Comparison of ENCODE assay signal across 8 cellular contexts in the genomic region with DNA sequence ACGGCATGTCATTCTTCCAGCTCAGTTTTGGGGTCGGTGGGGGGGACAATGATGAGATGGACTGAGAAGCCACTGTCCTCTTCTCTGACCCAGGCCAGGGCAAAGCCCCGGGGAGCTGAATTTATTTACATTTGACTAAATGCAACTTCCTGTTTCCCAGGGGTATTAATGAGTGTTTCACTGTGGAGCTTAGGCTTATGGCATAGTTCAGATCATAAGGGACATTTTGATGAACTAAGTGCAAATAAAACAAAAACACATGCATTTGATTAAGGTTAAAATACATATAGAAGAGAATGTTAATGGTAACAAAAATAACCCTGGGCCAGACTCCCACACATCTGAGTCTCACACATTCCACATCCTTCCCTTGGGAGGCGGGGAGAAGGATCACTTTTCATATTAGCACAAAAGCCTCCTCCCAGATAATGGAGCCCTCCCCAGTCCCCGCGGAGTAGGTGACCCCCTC.
DNase-seq lines count a peak whose midpoint lies in the region; ATAC-seq and TF ChIP-seq lines count a peak whose summit lies in the region.

No MANE protein-coding gene starts in this region.

- peak overlapping the region; percentile 67 to 99 (median 95); a peak in 6 of 7 replicates for H3K27ac Mint-ChIP-seq in H9
- peak overlapping the region; percentile 62 for H3K27ac Mint-ChIP-seq in activated naive CD8-positive, alpha-beta T cell treated with anti-CD3 and anti-CD28 coated beads, Interleukin-2, amount 10 ng/mL, durations not matched to agents 7 days and 5 days

- H3K4me3 Mint-ChIP-seq in H9, result peak overlapping the region; percentile 29 to 65; a peak in 3 of 5 replicates
- peak overlapping the region; percentile 68 for H3K4me3 Mint-ChIP-seq in activated naive CD8-positive, alpha-beta T cell treated with anti-CD3 and anti-CD28 coated beads, Interleukin-2, amount 10 ng/mL, durations not matched to agents 7 days and 5 days

- H3K27me3 Mint-ChIP-seq in H9 (ENCODE audit: low read depth), result peaks cover 3% of the 10 kb centered on the region
- peaks cover 26% of the 10 kb centered on the region for H3K27me3 Mint-ChIP-seq in activated naive CD8-positive, alpha-beta T cell treated with anti-CD3 and anti-CD28 coated beads, Interleukin-2, amount 10 ng/mL, durations not matched to agents 7 days and 5 days

- WGBS in H9 (ENCODE audit: extremely low coverage, insufficient read length, low lambda C conversion rate), result no CpG with 5 or more reads among the region's 6 CpGs

- peak overlapping the region; percentile 40 for H3K4me2 ChIP-seq in H9 (ENCODE audit: insufficient read depth, insufficient read length, low read length)

- H3K27ac ChIP-seq in H9 (ENCODE audit: insufficient read length, low read depth, low read length) (peak overlapping the region; percentile 2), left lung (peak overlapping the region; percentile 45 to 54)

- ATAC-seq in activated naive CD8-positive, alpha-beta T cell treated with anti-CD3 and anti-CD28 coated beads, Interleukin-2, amount 10 ng/mL, durations not matched to agents 7 days and 5 days (ENCODE audit: low read depth), result peak; percentile 6
- ATAC-seq in left lung, result peak; percentile 8
- ATAC-seq in GM21619 (IDR thresholded peaks at IDR 0.05; ENCODE audit: unreplicated experiment), result no peak
- no peak for ATAC-seq in GM19023 (IDR thresholded peaks at IDR 0.05; ENCODE audit: unreplicated experiment)

- H4K20me1 ChIP-seq in H9 (ENCODE audit: control insufficient read depth, insufficient read depth, insufficient read length), result no peaks in the 10 kb centered on the region

- H2BK12ac ChIP-seq in H9 (ENCODE audit: insufficient read length, low read depth, low read length), result no peak overlapping the region

- no peak overlapping the region for H3T11ph ChIP-seq in H9 (ENCODE audit: low read length)

- no peak overlapping the region for H3K18ac ChIP-seq in H9 (ENCODE audit: insufficient read length, low read depth, low read length)

- H4K8ac ChIP-seq in H9 (replicated peaks; ENCODE audit: insufficient read length, low read depth, low read length), result no peak overlapping the region

- H3K36me3 ChIP-seq in left lung, result no peaks in the 10 kb centered on the region

- peaks cover 41 to 52% of the 10 kb centered on the region in 2 experiments for H3K4me1 Mint-ChIP-seq in H9
- peaks cover 25% of the 10 kb centered on the region for H3K4me1 Mint-ChIP-seq in activated naive CD8-positive, alpha-beta T cell treated with anti-CD3 and anti-CD28 coated beads, Interleukin-2, amount 10 ng/mL, durations not matched to agents 7 days and 5 days

- H3K23ac ChIP-seq in H9 (ENCODE audit: insufficient read length, low read depth, low read length), result no peak overlapping the region

- no peaks in the 10 kb centered on the region; a peak in 1 of 5 replicates for H3K9me3 Mint-ChIP-seq in H9
- no peaks in the 10 kb centered on the region for H3K9me3 Mint-ChIP-seq in activated naive CD8-positive, alpha-beta T cell treated with anti-CD3 and anti-CD28 coated beads, Interleukin-2, amount 10 ng/mL, durations not matched to agents 7 days and 5 days

- TF ChIP-seq CTCF in AG09309 (IDR thresholded peaks at IDR 0.05; ENCODE audit: control insufficient read depth, insufficient read depth, low read depth, low read length, missing control alignments) (no peak), H9 (conservative IDR thresholded peaks at IDR 0.05) (no peak), left lung (IDR thresholded peaks at IDR 0.05) (no peak)

- no peak overlapping the region for H2AK5ac ChIP-seq in H9 (ENCODE audit: insufficient read length, low read length)

- intact Hi-C loops in left lung (cut with DNase I), result no loop called here

- no peak overlapping the region for H2BK15ac ChIP-seq in H9 (ENCODE audit: low read depth, low read length)

- no peak overlapping the region for H2BK5ac ChIP-seq in H9 (ENCODE audit: insufficient read length, low read length)

- no peaks in the 10 kb centered on the region for H3K27me3 ChIP-seq in H9 (ENCODE audit: insufficient read depth, low read length)
- H3K27me3 ChIP-seq in left lung, result peaks cover 0 to 26% of the 10 kb centered on the region in 2 donors

- peaks cover 4% of the 10 kb centered on the region for H3K23me2 ChIP-seq in H9 (ENCODE audit: insufficient read length, low read depth, low read length, poor library complexity, severe bottlenecking)

- peaks cover 11% of the 10 kb centered on the region for H3K4me1 ChIP-seq in H9 (ENCODE audit: insufficient read depth, low read length)
- peaks cover 0 to 17% of the 10 kb centered on the region in 2 donors for H3K4me1 ChIP-seq in left lung

- no peak overlapping the region for H2BK20ac ChIP-seq in H9 (ENCODE audit: low read depth, low read length, poor library complexity, severe bottlenecking)

- H3K9ac ChIP-seq in H9 (ENCODE audit: extremely low read depth, insufficient read length, low read length), result no peak overlapping the region

- POLR2A ChIA-PET in activated naive CD8-positive, alpha-beta T cell treated with anti-CD3 and anti-CD28 coated beads, Interleukin-2, amount 10 ng/mL, durations not matched to agents 7 days and 5 days (lab: Charles Lee), result no interaction called here

- H3K36me3 Mint-ChIP-seq in H9 (ENCODE audit: insufficient read depth in 1 of 3, low read depth in 3 of 3), result no peaks in the 10 kb centered on the region
- H3K36me3 Mint-ChIP-seq in activated naive CD8-positive, alpha-beta T cell treated with anti-CD3 and anti-CD28 coated beads, Interleukin-2, amount 10 ng/mL, durations not matched to agents 7 days and 5 days, result no peaks in the 10 kb centered on the region

- H3K9me3 ChIP-seq in H9 (ENCODE audit: control insufficient read depth, low read depth, low read length) (no peaks in the 10 kb centered on the region), left lung (no peaks in the 10 kb centered on the region)

- H3K79me2 ChIP-seq in H9 (ENCODE audit: insufficient read depth, low read length), result no peaks in the 10 kb centered on the region

- peak overlapping the region; percentile 49 for H3K4me3 ChIP-seq in AG09309 (ENCODE audit: control insufficient read depth, low read depth, low read length)
- no peak overlapping the region for H3K4me3 ChIP-seq in left lung

- H4K91ac ChIP-seq in H9 (ENCODE audit: insufficient read length, low read depth, low read length), result no peak overlapping the region

- no peak overlapping the region for H3K14ac ChIP-seq in H9 (ENCODE audit: insufficient read depth, low read length)

- no peak overlapping the region for H3K4ac ChIP-seq in H9 (ENCODE audit: low read depth, low read length)

- no peaks in the 10 kb centered on the region for H3K79me1 ChIP-seq in H9 (ENCODE audit: insufficient read depth, low read depth, low read length, poor library complexity, severe bottlenecking)

- no peak overlapping the region for H3K56ac ChIP-seq in H9 (ENCODE audit: insufficient read length, low read depth, low read length)

- no peak overlapping the region for H2BK120ac ChIP-seq in H9 (ENCODE audit: low read depth, low read length, poor library complexity, severe bottlenecking)

- H4K5ac ChIP-seq in H9 (ENCODE audit: insufficient read length, low read depth, low read length), result no peak overlapping the region

- H2AFZ ChIP-seq in H9 (ENCODE audit: low read length), result no peak overlapping the region

- DNase-seq in AG09309 (ENCODE audit: low read depth) (peak; percentile 43), H9 (no peak), left lung (no peak), ureter (ENCODE audit: low spot score) (no peak), NCI-H2196 treated with DMSO at 0.1 percent for 48 hours (lab: John Stamatoyannopoulos, UW; ENCODE audit: unreplicated experiment) (no peak)
- DNase-seq in activated naive CD8-positive, alpha-beta T cell treated with anti-CD3 and anti-CD28 coated beads, Interleukin-2, amount 10 ng/mL, durations not matched to agents 7 days and 5 days, result no peak

Comparison
In these comparisons a context has a peak if more than half of its experiments do, and no peak if none do; other contexts are left out.
1. ATAC-seq: peak in activated naive CD8-positive, alpha-beta T cell treated with anti-CD3 and anti-CD28 coated beads, Interleukin-2, amount 10 ng/mL, durations not matched to agents 7 days and 5 days (single experiment) and left lung (single experiment); none in GM21619 (single experiment) and GM19023 (single experiment).